8 cellular contexts compared by ENCODE assay signal in genomic region chr9:128920381-128921058, GRCh38. TPM values are rescaled to one million over a fixed set of nuclear protein-coding genes. Genes with fewer than 3 reads are reported as not detected.
A peak's percentile ranks its signal among the peaks of the same experiment; 100 is the strongest.
DNase-seq lines count a peak whose midpoint lies in the region; ATAC-seq and TF ChIP-seq lines count a peak whose summit lies in the region.

TSS of gene PHYHD1 (plus strand) at chr9:128920982. CDS start at chr9:128922324, 1,342 bp downstream.

- intact Hi-C loops in activated CD4-positive, alpha-beta T cell treated with anti-CD3 and anti-CD28 coated beads, Interleukin-2, amount 10 ng/mL, durations not matched to agents 24 days and 14 days (cut with micrococcal nuclease) = no loop called here

- peaks cover 19% of the 10 kb centered on the region for H3K36me3 Mint-ChIP-seq in nephron (ENCODE audit: low read depth)
- peaks cover 20% of the 10 kb centered on the region for H3K36me3 Mint-ChIP-seq in activated CD4-positive, alpha-beta T cell treated with anti-CD3 and anti-CD28 coated beads, Interleukin-2, amount 10 ng/mL, durations not matched to agents 24 days and 14 days (ENCODE audit: low read depth)

- no peak for ATAC-seq in HG02981 (IDR thresholded peaks at IDR 0.05; ENCODE audit: unreplicated experiment)

- peaks cover 43% of the 10 kb centered on the region for H3K4me1 Mint-ChIP-seq in nephron
- H3K4me1 Mint-ChIP-seq in activated CD4-positive, alpha-beta T cell treated with anti-CD3 and anti-CD28 coated beads, Interleukin-2, amount 10 ng/mL, durations not matched to agents 24 days and 14 days = no peaks in the 10 kb centered on the region

- H3K9me3 Mint-ChIP-seq in nephron = no peaks in the 10 kb centered on the region
- no peaks in the 10 kb centered on the region for H3K9me3 Mint-ChIP-seq in activated CD4-positive, alpha-beta T cell treated with anti-CD3 and anti-CD28 coated beads, Interleukin-2, amount 10 ng/mL, durations not matched to agents 24 days and 14 days

- H3K27me3 Mint-ChIP-seq in nephron (ENCODE audit: low read depth) = no peaks in the 10 kb centered on the region
- H3K27me3 Mint-ChIP-seq in activated CD4-positive, alpha-beta T cell treated with anti-CD3 and anti-CD28 coated beads, Interleukin-2, amount 10 ng/mL, durations not matched to agents 24 days and 14 days = no peaks in the 10 kb centered on the region

- peak within 1 kb of the TSS; percentile 91 to 92 (median 91) for H3K4me3 Mint-ChIP-seq in nephron
- no peak within 1 kb of the TSS for H3K4me3 Mint-ChIP-seq in activated CD4-positive, alpha-beta T cell treated with anti-CD3 and anti-CD28 coated beads, Interleukin-2, amount 10 ng/mL, durations not matched to agents 24 days and 14 days

- H3K4me3 ChIP-seq in fibroblast of mammary gland (ENCODE audit: control insufficient read depth, low read depth, low read length) = no peak within 1 kb of the TSS

- H3K27ac Mint-ChIP-seq in nephron = peak within 1 kb of the TSS; percentile 96 to 99 (median 99)
- no peak within 1 kb of the TSS for H3K27ac Mint-ChIP-seq in activated CD4-positive, alpha-beta T cell treated with anti-CD3 and anti-CD28 coated beads, Interleukin-2, amount 10 ng/mL, durations not matched to agents 24 days and 14 days

- TF ChIP-seq CTCF in fibroblast of mammary gland (conservative IDR thresholded peaks at IDR 0.05; ENCODE audit: control insufficient read depth, insufficient read depth, low read depth, low read length) (no peak), nephron (IDR thresholded peaks at IDR 0.05; ENCODE audit: unreplicated experiment in 3 of 3) (no peak)

- DNase-seq in DMS 273 treated with DMSO at 0.1 percent for 48 hours (lab: John Stamatoyannopoulos, UW) (peak; percentile 85), RKO (ENCODE audit: low spot score) (peak; percentile 66), fibroblast of mammary gland (ENCODE audit: low read depth) (peak; percentile 92), NCI-H1436 treated with DMSO at 0.1 percent for 48 hours (lab: John Stamatoyannopoulos, UW) (no peak), 8988T (no peak)
- DNase-seq in activated CD4-positive, alpha-beta T cell treated with anti-CD3 and anti-CD28 coated beads, Interleukin-2, amount 10 ng/mL, durations not matched to agents 24 days and 14 days = no peak

RNA-seq across cellular contexts. Expression of gene PHYHD1, which starts in this region (rescaled TPM):
- 0.45 and 0.47 TPM in 2 replicates for total RNA-seq in activated CD4-positive, alpha-beta T cell treated with anti-CD3 and anti-CD28 coated beads, Interleukin-2, amount 10 ng/mL, durations not matched to agents 24 days and 14 days

Comparison
In these comparisons a context has a peak if more than half of its experiments do, and no peak if none do; other contexts are left out.
1. DNase-seq: peak in DMS 273 treated with DMSO at 0.1 percent for 48 hours (single experiment), RKO (single experiment) and fibroblast of mammary gland (single experiment); none in NCI-H1436 treated with DMSO at 0.1 percent for 48 hours (single experiment), activated CD4-positive, alpha-beta T cell treated with anti-CD3 and anti-CD28 coated beads, Interleukin-2, amount 10 ng/mL, durations not matched to agents 24 days and 14 days (single experiment) and 8988T (single experiment).